In genomic region chr12:121787063-121787774, GRCh38 we compare ENCODE assay signal across 9 cellular contexts. TPM values are rescaled to one million over a fixed set of nuclear protein-coding genes. Genes with fewer than 3 reads are reported as not detected.
DNase-seq lines count a peak whose midpoint lies in the region; ATAC-seq and TF ChIP-seq lines count a peak whose summit lies in the region.
"Had no signal": no experiment of that assay in that cellular context is flagged by ENCODE, and none has a peak within 500 bp of the region (broad histone marks: within the 10 kb centered on the region; RNA-seq: fewer than 3 reads in every experiment).

No MANE protein-coding gene starts in this region.

- no peaks in the 10 kb centered on the region for H3K9me3 ChIP-seq in left ventricle myocardium inferior (replicated peaks)

- H3K27ac Mint-ChIP-seq in activated T-cell treated with anti-CD3 and anti-CD28 coated beads, Interleukin-2, amount 50 U/mL, for 24 hours = peak overlapping the region; percentile 100
- H3K27ac Mint-ChIP-seq in stimulated activated naive CD8-positive, alpha-beta T cell treated with anti-CD3 and anti-CD28 coated beads, Interleukin-15, amount 100 ng/mL, for 72 hours = peak overlapping the region; percentile 70 to 91

- no peaks in the 10 kb centered on the region for H3K27me3 Mint-ChIP-seq in activated T-cell treated with anti-CD3 and anti-CD28 coated beads, Interleukin-2, amount 50 U/mL, for 24 hours
- H3K27me3 Mint-ChIP-seq in stimulated activated naive CD8-positive, alpha-beta T cell treated with anti-CD3 and anti-CD28 coated beads, Interleukin-15, amount 100 ng/mL, for 72 hours = no peaks in the 10 kb centered on the region

- H3K4me1 Mint-ChIP-seq in activated T-cell treated with anti-CD3 and anti-CD28 coated beads, Interleukin-2, amount 50 U/mL, for 24 hours (ENCODE audit: low read depth) = peaks cover 92% of the 10 kb centered on the region
- H3K4me1 Mint-ChIP-seq in stimulated activated naive CD8-positive, alpha-beta T cell treated with anti-CD3 and anti-CD28 coated beads, Interleukin-15, amount 100 ng/mL, for 72 hours = peaks cover 98% of the 10 kb centered on the region

- H3K27ac ChIP-seq in left ventricle myocardium inferior (replicated peaks) = peak overlapping the region; percentile 86
- H3K27ac ChIP-seq: brain microvascular endothelial cell had no signal

- peaks cover 71% of the 10 kb centered on the region for H3K4me1 ChIP-seq in left ventricle myocardium inferior

- peaks cover 87% of the 10 kb centered on the region for H3K36me3 Mint-ChIP-seq in activated T-cell treated with anti-CD3 and anti-CD28 coated beads, Interleukin-2, amount 50 U/mL, for 24 hours (ENCODE audit: low read depth)

- H3K27me3 ChIP-seq in left ventricle myocardium inferior (ENCODE audit: low read depth) = no peaks in the 10 kb centered on the region
- H3K27me3 ChIP-seq: brain microvascular endothelial cell had no signal

- no peak for TF ChIP-seq CTCF in left ventricle myocardium inferior (IDR thresholded peaks at IDR 0.05; ENCODE audit: borderline replicate concordance)

- DNase-seq in activated CD8-positive, alpha-beta memory T cell treated with anti-CD3 and anti-CD28 coated beads, Interleukin-2, amount 50 U/mL, for 48 hours = peak; percentile 69
- DNase-seq in activated CD8-positive, alpha-beta memory T cell treated with anti-CD3 and anti-CD28 coated beads, Interleukin-2, amount 50 U/mL, for 4 hours = no peak
- peak; percentile 60 for DNase-seq in activated T-cell treated with anti-CD3 and anti-CD28 coated beads, Interleukin-2, amount 50 U/mL, for 24 hours
- no peak for DNase-seq in left ventricle myocardium inferior
- no peak for DNase-seq in stimulated activated naive CD8-positive, alpha-beta T cell treated with anti-CD3 and anti-CD28 coated beads, Interleukin-15, amount 100 ng/mL, for 72 hours
- DNase-seq in putamen (ENCODE audit: low spot score) = no peak
- no peak for DNase-seq in inferior parietal cortex (ENCODE audit: extremely low spot score)
- no peak for DNase-seq in HT-29 (ENCODE audit: low spot score)

- no peaks in the 10 kb centered on the region for H3K9me3 Mint-ChIP-seq in activated T-cell treated with anti-CD3 and anti-CD28 coated beads, Interleukin-2, amount 50 U/mL, for 24 hours
- H3K9me3 Mint-ChIP-seq in stimulated activated naive CD8-positive, alpha-beta T cell treated with anti-CD3 and anti-CD28 coated beads, Interleukin-15, amount 100 ng/mL, for 72 hours = no peaks in the 10 kb centered on the region

- H3K36me3 ChIP-seq in left ventricle myocardium inferior = no peaks in the 10 kb centered on the region
- H3K36me3 ChIP-seq: brain microvascular endothelial cell had no signal

- intact Hi-C loops in left ventricle myocardium inferior (cut with micrococcal nuclease) = no loop called here

- H3K4me3 ChIP-seq in left ventricle myocardium inferior = no peak overlapping the region

- peak overlapping the region; percentile 56 for H3K4me3 Mint-ChIP-seq in activated T-cell treated with anti-CD3 and anti-CD28 coated beads, Interleukin-2, amount 50 U/mL, for 24 hours
- peak overlapping the region; percentile 63 to 91 for H3K4me3 Mint-ChIP-seq in stimulated activated naive CD8-positive, alpha-beta T cell treated with anti-CD3 and anti-CD28 coated beads, Interleukin-15, amount 100 ng/mL, for 72 hours

- ATAC-seq in stimulated activated naive CD8-positive, alpha-beta T cell treated with anti-CD3 and anti-CD28 coated beads, Interleukin-15, amount 100 ng/mL, for 72 hours = no peak

RNA-seq across cellular contexts. Expression of gene RHOF, which starts 6.3 kb away (rescaled TPM):
- 44.3 TPM for total RNA-seq in left ventricle myocardium inferior
- total RNA-seq in HT-29 (2014; rRNA removed; shearing (Covaris generic)) = 35.1 and 37.2 TPM in 2 replicates

RNA-seq across cellular contexts. Expression of gene SETD1B, which starts 16.6 kb away (rescaled TPM):
- 7.9 TPM for total RNA-seq in left ventricle myocardium inferior
- total RNA-seq in HT-29 (2014; rRNA removed; shearing (Covaris generic)) = 7.2 and 7.7 TPM in 2 replicates

Comparison
In these comparisons a context has a peak if more than half of its experiments do, and no peak if none do; other contexts are left out.
1. DNase-seq: peak in activated CD8-positive, alpha-beta memory T cell treated with anti-CD3 and anti-CD28 coated beads, Interleukin-2, amount 50 U/mL, for 48 hours (single experiment) and activated T-cell treated with anti-CD3 and anti-CD28 coated beads, Interleukin-2, amount 50 U/mL, for 24 hours (single experiment); none in activated CD8-positive, alpha-beta memory T cell treated with anti-CD3 and anti-CD28 coated beads, Interleukin-2, amount 50 U/mL, for 4 hours (single experiment), left ventricle myocardium inferior (single experiment), stimulated activated naive CD8-positive, alpha-beta T cell treated with anti-CD3 and anti-CD28 coated beads, Interleukin-15, amount 100 ng/mL, for 72 hours (0 of 2), putamen (single experiment), inferior parietal cortex (single experiment) and HT-29 (single experiment).